In the genomic region with DNA sequence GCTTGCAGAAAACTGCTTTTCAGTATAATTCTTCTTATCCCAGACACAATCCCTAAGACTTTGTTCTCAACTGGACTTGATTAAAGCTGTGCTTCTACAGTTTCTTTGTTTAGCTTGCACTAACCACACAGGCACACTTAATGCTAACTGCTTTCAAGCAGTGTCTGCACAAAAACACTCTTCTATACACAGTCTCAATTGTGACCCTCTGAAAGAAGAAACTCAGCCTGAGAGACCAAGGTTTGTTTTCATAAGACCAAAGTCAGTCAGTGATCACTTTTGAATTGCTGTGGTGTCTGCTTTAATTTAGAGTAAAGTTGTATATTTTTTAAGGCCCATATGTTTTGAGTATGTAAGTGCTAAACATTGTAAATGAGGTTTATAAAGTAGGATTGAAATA, we compare ENCODE assay signal across 26 cellular contexts.
"Had no signal": no experiment of that assay in that cellular context is flagged by ENCODE, and none has a peak within 500 bp of the region (broad histone marks: within the 10 kb centered on the region; RNA-seq: fewer than 3 reads in every experiment).

No MANE protein-coding gene starts in this region.

- H3K27ac Mint-ChIP-seq: activated CD4-positive, alpha-beta memory T cell treated with anti-CD3 and anti-CD28 coated beads, Interleukin-2, amount 10 ng/mL, durations not matched to agents 7 days and 5 days; activated CD4-positive, alpha-beta T cell treated with anti-CD3 and anti-CD28 coated beads, Interleukin-2, amount 10 ng/mL, durations not matched to agents 7 days and 5 days; activated naive CD4-positive, alpha-beta T cell treated with anti-CD3 and anti-CD28 coated beads, Interleukin-2, amount 50 U/mL, for 24 hours; activated naive CD8-positive, alpha-beta T cell treated with anti-CD3 and anti-CD28 coated beads, Interleukin-2, amount 50 U/mL, for 24 hours; activated T-cell treated with anti-CD3 and anti-CD28 coated beads, Interleukin-2, amount 50 U/mL, for 24 hours; activated T-helper 2 cell treated with anti-CD3 and anti-CD28 coated beads, Interferon-gamma antibody, Interleukin-2, Interleukin-4, amounts not matched to agents 10 μg/mL and 5 μg/mL and 100 μg/mL, durations not matched to agents 14 hours and 24 hours and 36 hours; natural killer cell; progenitor cell of endocrine pancreas; stimulated activated naive B cell treated with anti-CD40 and anti-IgM and Interleukin-4, amounts not matched to agents 10 μg/mL and 1 μg/mL and 100 μg/mL, for 72 hours; WTC11 had no signal

- H3K9me3 Mint-ChIP-seq: activated CD4-positive, alpha-beta memory T cell treated with anti-CD3 and anti-CD28 coated beads, Interleukin-2, amount 10 ng/mL, durations not matched to agents 7 days and 5 days had no signal

- H3K27ac ChIP-seq: colonic mucosa, gastroesophageal sphincter, ovary, upper lobe of left lung, vagina had no signal

- DNase-seq: activated CD4-positive, alpha-beta memory T cell treated with anti-CD3 and anti-CD28 coated beads, Interleukin-2, amount 10 ng/mL, durations not matched to agents 7 days and 5 days; activated CD4-positive, alpha-beta T cell treated with anti-CD3 and anti-CD28 coated beads for 1 hour; activated CD4-positive, alpha-beta T cell treated with anti-CD3 and anti-CD28 coated beads, Interleukin-2, amount 10 ng/mL, durations not matched to agents 7 days and 5 days; activated CD8-positive, alpha-beta memory T cell treated with anti-CD3 and anti-CD28 coated beads, Interleukin-2, amount 50 U/mL, for 48 hours; activated naive CD8-positive, alpha-beta T cell treated with anti-CD3 and anti-CD28 coated beads, Interleukin-2, amount 50 U/mL, for 24 hours; activated T-cell treated with anti-CD3 and anti-CD28 coated beads, Interleukin-2, amount 50 U/mL, for 24 hours; colonic mucosa; effector CD8-positive, alpha-beta T cell; hippocampal formation; left cardiac atrium; mammary epithelial cell; natural killer cell; ovary; stimulated activated CD4-positive, alpha-beta T cell treated with anti-CD3 and anti-CD28 coated beads, Interleukin-15, amount 100 ng/mL, for 24 hours; stimulated activated CD4-positive, alpha-beta T cell treated with anti-CD3 and anti-CD28 coated beads, Interleukin-2, amount 100 ng/mL, for 24 hours; stimulated activated naive B cell treated with anti-CD40 and anti-IgM and Interleukin-4, amounts not matched to agents 10 μg/mL and 1 μg/mL and 100 μg/mL, for 72 hours; stomach; T-helper 2 cell; upper lobe of left lung had no signal

- H3K27me3 ChIP-seq: colonic mucosa, gastroesophageal sphincter, ovary, stomach, thyroid gland, upper lobe of left lung, vagina had no signal

- H3K36me3 Mint-ChIP-seq: activated naive CD4-positive, alpha-beta T cell treated with anti-CD3 and anti-CD28 coated beads, Interleukin-2, amount 50 U/mL, for 24 hours; stimulated activated naive B cell treated with anti-CD40 and anti-IgM and Interleukin-4, amounts not matched to agents 10 μg/mL and 1 μg/mL and 100 μg/mL, for 72 hours had no signal

- H3K27me3 Mint-ChIP-seq: activated CD4-positive, alpha-beta memory T cell treated with anti-CD3 and anti-CD28 coated beads, Interleukin-2, amount 10 ng/mL, durations not matched to agents 7 days and 5 days; activated CD4-positive, alpha-beta T cell treated with anti-CD3 and anti-CD28 coated beads, Interleukin-2, amount 10 ng/mL, durations not matched to agents 7 days and 5 days; activated T-cell treated with anti-CD3 and anti-CD28 coated beads, Interleukin-2, amount 50 U/mL, for 24 hours; progenitor cell of endocrine pancreas had no signal

- H3K4me1 ChIP-seq: colonic mucosa, gastroesophageal sphincter, stomach, upper lobe of left lung, vagina had no signal

- H3K4me1 Mint-ChIP-seq: activated CD4-positive, alpha-beta memory T cell treated with anti-CD3 and anti-CD28 coated beads, Interleukin-2, amount 10 ng/mL, durations not matched to agents 7 days and 5 days; activated CD4-positive, alpha-beta T cell treated with anti-CD3 and anti-CD28 coated beads, Interleukin-2, amount 10 ng/mL, durations not matched to agents 7 days and 5 days; activated naive CD4-positive, alpha-beta T cell treated with anti-CD3 and anti-CD28 coated beads, Interleukin-2, amount 50 U/mL, for 24 hours; activated naive CD8-positive, alpha-beta T cell treated with anti-CD3 and anti-CD28 coated beads, Interleukin-2, amount 50 U/mL, for 24 hours; natural killer cell; stimulated activated naive B cell treated with anti-CD40 and anti-IgM and Interleukin-4, amounts not matched to agents 10 μg/mL and 1 μg/mL and 100 μg/mL, for 72 hours; WTC11 had no signal

- H3K4me3 Mint-ChIP-seq: activated CD4-positive, alpha-beta memory T cell treated with anti-CD3 and anti-CD28 coated beads, Interleukin-2, amount 10 ng/mL, durations not matched to agents 7 days and 5 days; activated CD4-positive, alpha-beta T cell treated with anti-CD3 and anti-CD28 coated beads, Interleukin-2, amount 10 ng/mL, durations not matched to agents 7 days and 5 days; activated naive CD4-positive, alpha-beta T cell treated with anti-CD3 and anti-CD28 coated beads, Interleukin-2, amount 50 U/mL, for 24 hours; activated naive CD8-positive, alpha-beta T cell treated with anti-CD3 and anti-CD28 coated beads, Interleukin-2, amount 50 U/mL, for 24 hours; activated T-cell treated with anti-CD3 and anti-CD28 coated beads, Interleukin-2, amount 50 U/mL, for 24 hours; natural killer cell; stimulated activated naive B cell treated with anti-CD40 and anti-IgM and Interleukin-4, amounts not matched to agents 10 μg/mL and 1 μg/mL and 100 μg/mL, for 72 hours; WTC11 had no signal

- H3K36me3 ChIP-seq: colonic mucosa, gastroesophageal sphincter, ovary, stomach, thyroid gland, upper lobe of left lung, vagina had no signal

- ATAC-seq: activated naive CD8-positive, alpha-beta T cell treated with anti-CD3 and anti-CD28 coated beads, Interleukin-2, amount 50 U/mL, for 24 hours; gastroesophageal sphincter; left cardiac atrium; natural killer cell; stimulated activated naive B cell treated with anti-CD40 and anti-IgM and Interleukin-4, amounts not matched to agents 10 μg/mL and 1 μg/mL and 100 μg/mL, for 72 hours had no signal

- H3K4me3 ChIP-seq: colonic mucosa, gastroesophageal sphincter, ovary, stomach, thyroid gland, upper lobe of left lung, vagina had no signal

- H3K9me3 ChIP-seq: colonic mucosa, ovary, thyroid gland, vagina had no signal
